Comparison of ENCODE assay signal across 17 cellular contexts in genomic region chr1:164534863-164535590, GRCh38. TPM values are rescaled to one million over a fixed set of nuclear protein-coding genes. Genes with fewer than 3 reads are reported as not detected.
"Had no signal": no experiment of that assay in that cellular context is flagged by ENCODE, and none has a peak within 500 bp of the region (broad histone marks: within the 10 kb centered on the region; RNA-seq: fewer than 3 reads in every experiment).

No MANE protein-coding gene starts in this region.

- H3K4me3 ChIP-seq: adrenal gland, breast epithelium, gastrocnemius medialis, lower lobe of right lung, tibial nerve, uterus had no signal

- H3K4me3 Mint-ChIP-seq: natural killer cell treated with Interleukin-12 subunit alpha and Interleukin-12 subunit beta and Interleukin-15 and Interleukin-18, amount 100 ng/mL, for 72 hours had no signal

- ATAC-seq: activated naive CD4-positive, alpha-beta T cell treated with anti-CD3 and anti-CD28 coated beads, Interleukin-2, amount 50 U/mL, for 72 hours; esophagus mucosa; gastrocnemius medialis; lower lobe of right lung; natural killer cell treated with Interleukin-12 subunit alpha and Interleukin-12 subunit beta and Interleukin-15 and Interleukin-18, amount 100 ng/mL, for 72 hours; stimulated activated naive CD8-positive, alpha-beta T cell treated with anti-CD3 and anti-CD28 coated beads, Interleukin-15, Interleukin-2, amounts not matched to agents 100 U/mL and 50 U/mL, for 24 hours had no signal

- H3K27ac Mint-ChIP-seq: activated naive CD4-positive, alpha-beta T cell treated with anti-CD3 and anti-CD28 coated beads, Interleukin-2, amount 50 U/mL, for 72 hours; natural killer cell treated with Interleukin-12 subunit alpha and Interleukin-12 subunit beta and Interleukin-15 and Interleukin-18, amount 100 ng/mL, for 72 hours had no signal

- H3K4me1 ChIP-seq: adrenal gland, breast epithelium, gastrocnemius medialis, lower lobe of right lung, tibial nerve, uterus had no signal

- H3K36me3 Mint-ChIP-seq: activated naive CD4-positive, alpha-beta T cell treated with anti-CD3 and anti-CD28 coated beads, Interleukin-2, amount 50 U/mL, for 72 hours; natural killer cell treated with Interleukin-12 subunit alpha and Interleukin-12 subunit beta and Interleukin-15 and Interleukin-18, amount 100 ng/mL, for 72 hours had no signal

- H3K9me3 Mint-ChIP-seq: activated naive CD4-positive, alpha-beta T cell treated with anti-CD3 and anti-CD28 coated beads, Interleukin-2, amount 50 U/mL, for 72 hours; natural killer cell treated with Interleukin-12 subunit alpha and Interleukin-12 subunit beta and Interleukin-15 and Interleukin-18, amount 100 ng/mL, for 72 hours had no signal

- H3K27ac ChIP-seq: adrenal gland, breast epithelium, gastrocnemius medialis, lower lobe of right lung, tibial nerve, uterus had no signal

- H3K27me3 ChIP-seq: adrenal gland, breast epithelium, gastrocnemius medialis, tibial nerve, uterus had no signal

- H3K36me3 ChIP-seq: adrenal gland, breast epithelium, gastrocnemius medialis, lower lobe of right lung, tibial nerve, uterus had no signal

- DNase-seq: activated CD4-positive, alpha-beta T cell treated with anti-CD3 and anti-CD28 coated beads, Interleukin-2, amount 50 U/mL, for 48 hours; activated gamma-delta T cell treated with Interleukin-2 at 50 U/mL for 16 hours; adrenal gland; effector CD4-positive, alpha-beta T cell; gastrocnemius medialis; head of caudate nucleus; lower lobe of right lung; stimulated activated CD4-positive, alpha-beta T cell treated with anti-CD3 and anti-CD28 coated beads, Interleukin-2, amount 100 ng/mL, for 24 hours; stimulated activated naive CD8-positive, alpha-beta T cell treated with anti-CD3 and anti-CD28 coated beads, Interleukin-15, Interleukin-2, amounts not matched to agents 100 U/mL and 50 U/mL, for 24 hours; substantia nigra; uterus had no signal

- H3K9me3 ChIP-seq: adrenal gland, breast epithelium, gastrocnemius medialis, lower lobe of right lung, tibial nerve, uterus had no signal

RNA-seq across cellular contexts. Expression of gene PBX1, which starts 24.0 kb away (rescaled TPM):
- total RNA-seq: T-helper 2 cell treated with Interferon-gamma antibody and Interleukin-4, amounts not matched to agents 100 ng/mL and 5 ng/mL, for 36 hours had no signal
